Comparison of ENCODE assay signal across 1 cellular context in genomic region chr12:51311389-51311788, GRCh38.
TF ChIP-seq lines count a peak whose summit lies in the region.

No MANE protein-coding gene starts in this region.

TF ChIP-seq in K562, 482 proteins besides CTCF, POLR2A, EP300 and RAD21:
- TF ChIP-seq ZNF121 (CRISPR knock-in tag; conservative IDR thresholded peaks at IDR 0.05): peak; percentile 59
- TF ChIP-seq RBM25 (IDR thresholded peaks at IDR 0.05; ENCODE audit: low read depth, low read length, severe bottlenecking): peak; percentile 37
- no peak for TF ChIP-seq TCF15 (CRISPR knock-in tag; IDR thresholded peaks at IDR 0.05)
